ENCODE assay signal across 12 cellular contexts in genomic region chr9:81589392-81589791, GRCh38.
"Had no signal": no experiment of that assay in that cellular context is flagged by ENCODE, and none has a peak within 500 bp of the region (broad histone marks: within the 10 kb centered on the region; RNA-seq: fewer than 3 reads in every experiment).

No MANE protein-coding gene starts in this region.

- H3K4me1 ChIP-seq: foreskin keratinocyte had no signal

- H3K27ac Mint-ChIP-seq: activated naive CD4-positive, alpha-beta T cell treated with anti-CD3 and anti-CD28 coated beads, Interleukin-2, amount 50 U/mL, for 24 hours; T-helper 17 cell had no signal

- H3K9me3 Mint-ChIP-seq: activated naive CD4-positive, alpha-beta T cell treated with anti-CD3 and anti-CD28 coated beads, Interleukin-2, amount 50 U/mL, for 24 hours had no signal

- DNase-seq: activated CD4-positive, alpha-beta T cell treated with anti-CD3 and anti-CD28 coated beads, Interleukin-2, amount 50 U/mL, for 4 hours; activated CD4-positive, CD25-positive, alpha-beta regulatory T cell; activated effector memory CD4-positive, alpha-beta T cell treated with Interleukin-2 at 50 U/mL for 16 hours; activated T-cell treated with anti-CD3 and anti-CD28 coated beads, Interleukin-2, amount 50 U/mL, for 1 hour; amniotic stem cell; foreskin keratinocyte; heart right ventricle; left ventricle myocardium superior; small intestine; T-helper 17 cell had no signal

- H3K4me3 Mint-ChIP-seq: activated naive CD4-positive, alpha-beta T cell treated with anti-CD3 and anti-CD28 coated beads, Interleukin-2, amount 50 U/mL, for 24 hours; T-helper 17 cell had no signal

- H3K36me3 Mint-ChIP-seq: activated naive CD4-positive, alpha-beta T cell treated with anti-CD3 and anti-CD28 coated beads, Interleukin-2, amount 50 U/mL, for 24 hours had no signal

- H3K27ac ChIP-seq: foreskin keratinocyte, heart right ventricle, right atrium auricular region had no signal

- H3K9me3 ChIP-seq: heart right ventricle, right atrium auricular region had no signal

- H3K27me3 ChIP-seq: foreskin keratinocyte, heart right ventricle, right atrium auricular region had no signal

- H3K4me3 ChIP-seq: heart right ventricle, right atrium auricular region had no signal

- ATAC-seq: foreskin keratinocyte, heart right ventricle, left ventricle myocardium superior, T-helper 17 cell had no signal

- H3K4me1 Mint-ChIP-seq: activated naive CD4-positive, alpha-beta T cell treated with anti-CD3 and anti-CD28 coated beads, Interleukin-2, amount 50 U/mL, for 24 hours; T-helper 17 cell had no signal

- H3K27me3 Mint-ChIP-seq: activated naive CD4-positive, alpha-beta T cell treated with anti-CD3 and anti-CD28 coated beads, Interleukin-2, amount 50 U/mL, for 24 hours; T-helper 17 cell had no signal
